In genomic region chr2:233129351-233129978, GRCh38 we compare ENCODE assay signal across 9 cellular contexts.
A peak's percentile ranks its signal among the peaks of the same experiment; 100 is the strongest.
DNase-seq lines count a peak whose midpoint lies in the region; ATAC-seq and TF ChIP-seq lines count a peak whose summit lies in the region.
"Had no signal": no experiment of that assay in that cellular context is flagged by ENCODE, and none has a peak within 500 bp of the region (broad histone marks: within the 10 kb centered on the region; RNA-seq: fewer than 3 reads in every experiment).

No MANE protein-coding gene starts in this region.

- no peaks in the 10 kb centered on the region for H3K9me3 ChIP-seq in CD8-positive, alpha-beta memory T cell (ENCODE audit: low read length)

- H3K27ac Mint-ChIP-seq in CD8-positive, alpha-beta memory T cell = peak overlapping the region in 7 of 8 donors; percentile 6 to 88 (median 68)
- H3K27ac Mint-ChIP-seq in activated B cell treated with CpG ODN at 0.5 μM for 24 hours = peak overlapping the region; percentile 70

- no peak overlapping the region for H3K4me3 ChIP-seq in CD8-positive, alpha-beta memory T cell (ENCODE audit: low read length)
- H3K4me3 ChIP-seq in H7 (ENCODE audit: insufficient read depth, low read depth, low read length) (no peak overlapping the region), mesendoderm (ENCODE audit: low read length) (no peak overlapping the region)

- H3K4ac ChIP-seq in mesendoderm (ENCODE audit: low read depth, low read length) = no peak overlapping the region

- no peak overlapping the region for H3K18ac ChIP-seq in mesendoderm (ENCODE audit: low read length)

- POLR2A ChIA-PET in CD8-positive, alpha-beta memory T cell (lab: Charles Lee) = interaction anchor here (0.6 to 1.6 kb wide), 3 partner anchors 12 to 69 kb away, joined by 3 to 5 read pairs (median 3); partner anchors contain the start of gene INPP5D
- POLR2A ChIA-PET in activated B cell treated with CpG ODN at 0.5 μM for 24 hours (lab: Charles Lee) = interaction anchor here (0.6 to 0.9 kb wide), 2 partner anchors 43 to 68 kb away, joined by 3 read pairs; no protein-coding TSS in a partner anchor

- H3K4me3 Mint-ChIP-seq in CD8-positive, alpha-beta memory T cell = peak overlapping the region in 1 of 7 donors; percentile 24
- no peak overlapping the region for H3K4me3 Mint-ChIP-seq in activated B cell treated with CpG ODN at 0.5 μM for 24 hours
- H3K4me3 Mint-ChIP-seq: activated naive CD4-positive, alpha-beta T cell treated with anti-CD3 and anti-CD28 coated beads, Interleukin-2, amount 50 U/mL, for 24 hours had no signal

- no peak overlapping the region for H2AK5ac ChIP-seq in mesendoderm (ENCODE audit: low read length)

- H3K79me2 ChIP-seq in mesendoderm (ENCODE audit: control insufficient read depth, insufficient read depth, low read length) = no peaks in the 10 kb centered on the region

- WGBS in mesendoderm (ENCODE audit: extremely low coverage, insufficient coverage, low lambda C conversion rate) = no CpG with 5 or more reads among the region's 9 CpGs

- no peak overlapping the region for H3K27ac ChIP-seq in CD8-positive, alpha-beta memory T cell (ENCODE audit: low read depth, low read length)
- H3K27ac ChIP-seq in mesendoderm (ENCODE audit: low read depth, low read length) = no peak overlapping the region

- H2BK15ac ChIP-seq in mesendoderm (replicated peaks; ENCODE audit: low read depth) = no peak overlapping the region

- intact Hi-C loops in activated B cell treated with CpG ODN at 0.5 μM for 24 hours (cut with micrococcal nuclease) = no loop called here

- ATAC-seq in activated B cell treated with CpG ODN at 0.5 μM for 24 hours (ENCODE audit: low read depth) (no peak), HG03565 (IDR thresholded peaks at IDR 0.05; ENCODE audit: unreplicated experiment) (no peak), GM21360 (IDR thresholded peaks at IDR 0.05; ENCODE audit: unreplicated experiment) (no peak), HG03135 (IDR thresholded peaks at IDR 0.05; ENCODE audit: unreplicated experiment) (no peak)

- no peaks in the 10 kb centered on the region for H3K27me3 Mint-ChIP-seq in CD8-positive, alpha-beta memory T cell
- no peaks in the 10 kb centered on the region for H3K27me3 Mint-ChIP-seq in activated B cell treated with CpG ODN at 0.5 μM for 24 hours
- H3K27me3 Mint-ChIP-seq: activated naive CD4-positive, alpha-beta T cell treated with anti-CD3 and anti-CD28 coated beads, Interleukin-2, amount 50 U/mL, for 24 hours; memory B cell had no signal

- no peak overlapping the region for H4K8ac ChIP-seq in mesendoderm (ENCODE audit: low read depth, low read length)

- CTCF ChIA-PET in CD8-positive, alpha-beta memory T cell (lab: Charles Lee) = interaction anchor here (1.8 to 1.9 kb wide), 2 partner anchors 30 to 68 kb away, joined by 5 to 7 read pairs; no protein-coding TSS in a partner anchor
- CTCF ChIA-PET in activated B cell treated with CpG ODN at 0.5 μM for 24 hours (lab: Charles Lee) = interaction anchor here (0.9 kb wide), 1 partner anchor 74 kb away, joined by 3 read pairs; no protein-coding TSS in a partner anchor

- H3K9me3 Mint-ChIP-seq in CD8-positive, alpha-beta memory T cell = peaks cover 0 to 1% (median 0%) of the 10 kb centered on the region in 5 donors
- no peaks in the 10 kb centered on the region for H3K9me3 Mint-ChIP-seq in activated B cell treated with CpG ODN at 0.5 μM for 24 hours
- H3K9me3 Mint-ChIP-seq: memory B cell had no signal

- no peaks in the 10 kb centered on the region for H3K79me1 ChIP-seq in mesendoderm (ENCODE audit: low read length)

- no peaks in the 10 kb centered on the region for H3K27me3 ChIP-seq in CD8-positive, alpha-beta memory T cell (ENCODE audit: insufficient read depth, low read length, poor library complexity, severe bottlenecking)
- H3K27me3 ChIP-seq in H7 (ENCODE audit: control insufficient read depth, insufficient read depth, low read length) = no peaks in the 10 kb centered on the region
- H3K27me3 ChIP-seq in mesendoderm (ENCODE audit: insufficient read depth, low read length, poor library complexity) = no peaks in the 10 kb centered on the region

- no peak for TF ChIP-seq CTCF in activated B cell treated with CpG ODN at 0.5 μM for 24 hours (IDR thresholded peaks at IDR 0.05)

- peaks cover 35 to 42% (median 38%) of the 10 kb centered on the region in 3 donors for H3K4me1 Mint-ChIP-seq in CD8-positive, alpha-beta memory T cell
- peaks cover 27% of the 10 kb centered on the region for H3K4me1 Mint-ChIP-seq in activated B cell treated with CpG ODN at 0.5 μM for 24 hours

- H3K9ac ChIP-seq in mesendoderm (ENCODE audit: low read length) = no peak overlapping the region

- no peak overlapping the region for H2BK5ac ChIP-seq in mesendoderm (ENCODE audit: low read length)

- H3K4me1 ChIP-seq in CD8-positive, alpha-beta memory T cell (ENCODE audit: insufficient read depth, low read length) = peaks cover 11% of the 10 kb centered on the region
- H3K4me1 ChIP-seq in mesendoderm (ENCODE audit: control insufficient read depth, low read depth, low read length) = no peaks in the 10 kb centered on the region

- no peak overlapping the region for H4K5ac ChIP-seq in mesendoderm (ENCODE audit: low read length)

- no peak for DNase-seq in CD8-positive, alpha-beta memory T cell
- DNase-seq in H7 (peak; percentile 82), activated B cell treated with CpG ODN at 0.5 μM for 24 hours (no peak), mesendoderm (peak; percentile 56)

- no peak overlapping the region for H3K56ac ChIP-seq in mesendoderm (ENCODE audit: low read length)

- no peak overlapping the region for H3K4me2 ChIP-seq in mesendoderm (ENCODE audit: low read length)

- H3K36me3 ChIP-seq in CD8-positive, alpha-beta memory T cell (ENCODE audit: insufficient read depth, low read length) = peaks cover 65% of the 10 kb centered on the region
- H3K36me3 ChIP-seq in H7 (replicated peaks; ENCODE audit: control insufficient read depth, insufficient read depth, low read length) (no peaks in the 10 kb centered on the region), mesendoderm (ENCODE audit: control insufficient read depth, insufficient read depth, low read length) (no peaks in the 10 kb centered on the region)

- no peak overlapping the region for H3K23ac ChIP-seq in mesendoderm (ENCODE audit: low read length)

- no peak overlapping the region for H2BK120ac ChIP-seq in mesendoderm (ENCODE audit: low read depth, low read length)

- H3K36me3 Mint-ChIP-seq in CD8-positive, alpha-beta memory T cell = peaks cover 32 to 90% (median 35%) of the 10 kb centered on the region in 3 donors
- H3K36me3 Mint-ChIP-seq in activated B cell treated with CpG ODN at 0.5 μM for 24 hours (ENCODE audit: low read depth) = peaks cover 91% of the 10 kb centered on the region

Comparison
In these comparisons a context has a peak if more than half of its experiments do, and no peak if none do; other contexts are left out.
1. DNase-seq: peak in H7 (single experiment) and mesendoderm (single experiment); none in CD8-positive, alpha-beta memory T cell (0 of 5) and activated B cell treated with CpG ODN at 0.5 μM for 24 hours (single experiment).